ENCODE assay signal across 1 cellular context in genomic region chr21:33300701-33301631, GRCh38.
TF ChIP-seq lines count a peak whose summit lies in the region.

No MANE protein-coding gene starts in this region.

TF ChIP-seq in SK-N-SH treated with all-trans-retinoic acid at 6 μM for 48 hours, 23 proteins besides CTCF, POLR2A, EP300 and RAD21 (continued from another document):
- TF ChIP-seq POU6F1 (CRISPR knock-in tag; IDR thresholded peaks at IDR 0.05; ENCODE audit: borderline replicate concordance, low read depth), result no peak
- no peak for TF ChIP-seq ESRRG (CRISPR knock-in tag; IDR thresholded peaks at IDR 0.05)
TF ChIP-seq in SK-N-SH treated with all-trans-retinoic acid at 6 μM for 48 hours: peak in this region for 6.
